20 cellular contexts compared by ENCODE assay signal in genomic region chr10:116775488-116776400, GRCh38.
"Had no signal": no experiment of that assay in that cellular context is flagged by ENCODE, and none has a peak within 500 bp of the region (broad histone marks: within the 10 kb centered on the region; RNA-seq: fewer than 3 reads in every experiment).

No MANE protein-coding gene starts in this region.

- H3K9me3 ChIP-seq: Peyer's patch had no signal

- H3K27me3 ChIP-seq: brain microvascular endothelial cell, Peyer's patch had no signal

- DNase-seq: activated CD4-positive, alpha-beta T cell treated with anti-CD3 and anti-CD28 coated beads for 4 hours; activated CD8-positive, alpha-beta memory T cell treated with anti-CD3 and anti-CD28 coated beads, Interleukin-2, amount 50 U/mL, for 4 hours; activated CD8-positive, alpha-beta T cell treated with anti-CD3 and anti-CD28 coated beads for 36 hours; activated naive CD4-positive, alpha-beta T cell treated with Interleukin-2 at 50 U/mL for 16 hours; activated naive CD8-positive, alpha-beta T cell treated with anti-CD3 and anti-CD28 coated beads for 36 hours; activated T-cell treated with anti-CD3 and anti-CD28 coated beads, Interleukin-2, amount 50 U/mL, for 72 hours; brain microvascular endothelial cell; caudate nucleus; Kasumi-1; NCI-H1048; NCI-H1417; NCI-H1930; NCI-H226; NCI-H526 treated with DMSO at 0.1 percent for 48 hours; NCI-H82; OCI-M1; SHP77 treated with DMSO at 0.1 percent for 48 hours had no signal

- H3K27ac ChIP-seq: brain microvascular endothelial cell, Peyer's patch had no signal

- H3K4me1 ChIP-seq: Peyer's patch had no signal

- H3K36me3 ChIP-seq: brain microvascular endothelial cell, Peyer's patch had no signal

- H3K4me3 ChIP-seq: K562, Peyer's patch had no signal

- ATAC-seq: activated CD4-positive, CD25-positive, alpha-beta regulatory T cell treated with anti-CD3 and anti-CD28 coated beads, Interleukin-2, amount 50 U/mL, for 24 hours; activated CD8-positive, alpha-beta T cell treated with anti-CD3 and anti-CD28 coated beads for 36 hours; activated T-cell treated with anti-CD3 and anti-CD28 coated beads, Interleukin-2, amount 50 U/mL, for 72 hours; K562 had no signal
